9 cellular contexts compared by ENCODE assay signal in the genomic region with DNA sequence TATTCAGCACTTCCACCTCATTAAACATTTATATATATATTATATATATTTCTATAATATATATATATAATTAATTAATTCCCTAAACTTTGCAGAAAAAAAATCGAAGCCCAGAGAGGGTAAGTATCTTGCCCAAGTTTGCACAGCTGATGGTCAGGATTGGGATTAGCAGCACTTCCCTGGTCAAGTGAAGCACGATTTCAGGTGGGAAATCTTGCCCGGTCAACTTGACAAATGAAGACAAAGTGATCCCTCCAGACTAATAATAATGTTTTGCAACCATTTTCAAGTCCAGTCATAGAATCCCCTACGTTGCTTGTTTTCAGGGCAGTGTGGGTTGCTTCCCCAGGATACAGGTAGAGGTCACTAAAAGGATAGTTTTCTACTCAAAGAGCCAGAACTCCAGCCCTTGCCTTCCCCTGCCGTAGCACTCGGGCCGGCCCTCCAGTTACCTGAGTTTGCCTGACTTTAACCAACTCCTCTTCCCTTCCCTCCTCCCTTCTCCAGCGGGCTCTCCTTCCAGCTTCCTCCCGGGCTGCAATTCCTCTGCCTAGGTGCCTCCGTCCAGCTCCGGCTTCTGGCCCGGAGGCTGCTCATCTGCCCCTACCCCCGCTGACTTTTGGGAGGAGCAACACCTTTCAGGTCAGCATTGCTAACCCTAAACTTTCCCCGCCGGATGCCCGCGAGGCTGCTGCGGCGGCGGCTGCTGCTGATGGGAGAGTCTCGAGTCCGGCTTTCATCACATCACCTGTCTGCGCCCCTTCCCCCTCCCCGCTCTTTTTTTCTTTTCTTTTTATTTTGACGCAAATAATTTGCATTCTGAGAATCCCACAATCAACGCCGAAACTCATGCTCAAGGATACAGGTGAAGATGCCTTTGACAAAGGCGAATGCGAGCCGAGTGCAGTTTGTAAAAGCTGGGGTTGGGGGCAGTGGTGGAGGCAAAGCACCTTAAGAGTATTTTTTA. TPM values are rescaled to one million over a fixed set of nuclear protein-coding genes. Genes with fewer than 3 reads are reported as not detected.
DNase-seq lines count a peak whose midpoint lies in the region; ATAC-seq and TF ChIP-seq lines count a peak whose summit lies in the region.
"Had no signal": no experiment of that assay in that cellular context is flagged by ENCODE, and none has a peak within 500 bp of the region (broad histone marks: within the 10 kb centered on the region; RNA-seq: fewer than 3 reads in every experiment).

No MANE protein-coding gene starts in this region.

- no peak overlapping the region for H3K9ac ChIP-seq in SK-N-SH

- H3K9me2 ChIP-seq in SK-N-SH: no peaks in the 10 kb centered on the region

- TF ChIP-seq EP300 in SK-N-SH (IDR thresholded peaks at IDR 0.05; ENCODE audit: borderline replicate concordance in 1 of 2, low read depth in 1 of 2, low read length in 1 of 2): no peak

- H3K4me3 ChIP-seq in ACC112 (ENCODE audit: low read depth, low read length): peak overlapping the region; percentile 72
- peak overlapping the region; percentile 37 to 41; a peak in 3 of 4 replicates for H3K4me3 ChIP-seq in SK-N-SH (ENCODE audit: low read depth in 2 of 2, low read length in 1 of 2)
- H3K4me3 ChIP-seq in psoas muscle: peak overlapping the region; percentile 50

- H3K4me1 ChIP-seq in ACC112 (ENCODE audit: control insufficient read depth, insufficient read depth, low read length, unreplicated experiment) (peaks cover 4% of the 10 kb centered on the region), SK-N-SH (ENCODE audit: control insufficient read depth in 1 of 2, insufficient read depth in 2 of 2, low read depth in 1 of 2, low read length in 1 of 2) (peaks cover 0 to 9% of the 10 kb centered on the region in 2 experiments; a peak in 1 of 4 replicates), foreskin keratinocyte (no peaks in the 10 kb centered on the region), psoas muscle (no peaks in the 10 kb centered on the region)

- peak overlapping the region; percentile 49 for H3K4me2 ChIP-seq in SK-N-SH

- ATAC-seq in GM18517 (IDR thresholded peaks at IDR 0.05; ENCODE audit: unreplicated experiment) (peak; percentile 79), HG02981 (IDR thresholded peaks at IDR 0.05; ENCODE audit: unreplicated experiment) (peak; percentile 60), foreskin keratinocyte (peak; percentile 55), psoas muscle (no peak), HG03095 (IDR thresholded peaks at IDR 0.05; ENCODE audit: unreplicated experiment) (no peak)

- intact Hi-C loops in psoas muscle (cut with DNase I): no loop called here

- H3F3A ChIP-seq in SK-N-SH (replicated peaks; ENCODE audit: insufficient read depth): no peaks in the 10 kb centered on the region

- peak; percentile 66 for DNase-seq in SK-N-SH
- peak in 1 of 2 donors; percentile 19 for DNase-seq in foreskin keratinocyte
- no peak for DNase-seq in psoas muscle
- DNase-seq in NCI-H1436 treated with DMSO at 0.1 percent for 48 hours (lab: John Stamatoyannopoulos, UW): no peak

- H3K36me3 ChIP-seq in ACC112 (ENCODE audit: insufficient read depth, low read length) (no peaks in the 10 kb centered on the region), SK-N-SH (replicated peaks in 1 of 2; ENCODE audit: control insufficient read depth in 1 of 2, insufficient read depth in 2 of 2, low read length in 1 of 2) (no peaks in the 10 kb centered on the region), psoas muscle (ENCODE audit: insufficient read depth in 1 of 2, low read depth in 1 of 2) (no peaks in the 10 kb centered on the region)
- H3K36me3 ChIP-seq: neutrophil had no signal

- no peaks in the 10 kb centered on the region for H4K20me1 ChIP-seq in SK-N-SH (ENCODE audit: insufficient read depth)

- H3K79me2 ChIP-seq in ACC112 (ENCODE audit: control insufficient read depth, insufficient read depth, low read length, unreplicated experiment) (no peaks in the 10 kb centered on the region), SK-N-SH (ENCODE audit: insufficient read depth) (no peaks in the 10 kb centered on the region)

- POLR2A ChIA-PET in SK-N-SH (lab: Yijun Ruan, JAX): no interaction called here

- CTCF ChIA-PET in SK-N-SH (lab: Yijun Ruan, JAX): interaction anchor here (0.6 to 3.9 kb wide), 12 partner anchors 9 to 697 kb away, joined by 3 to 23 read pairs (median 4); no protein-coding TSS in a partner anchor

- TF ChIP-seq CTCF in SK-N-SH (IDR thresholded peaks at IDR 0.05) (0 out of 2 replicates have a peak, but pooled peaks have one; percentile 7), foreskin keratinocyte (conservative IDR thresholded peaks at IDR 0.05) (peak; percentile 56), psoas muscle (IDR thresholded peaks at IDR 0.05) (no peak)

- WGBS in SK-N-SH (ENCODE audit: low lambda C conversion rate): 4% methylated on average over 30 of the region's 30 CpGs
- 7% methylated on average over 30 of the region's 30 CpGs for WGBS in psoas muscle, 3 donors

- H2AFZ ChIP-seq in ACC112 (ENCODE audit: low read length, unreplicated experiment) (peak overlapping the region; percentile 45), SK-N-SH (ENCODE audit: low read depth) (peak overlapping the region; percentile 59; the same call in 1 of the 2 replicates)

- H3K27me3 ChIP-seq in ACC112 (ENCODE audit: insufficient read depth, low read length): peaks cover 77% of the 10 kb centered on the region
- peaks cover 38% of the 10 kb centered on the region for H3K27me3 ChIP-seq in SK-N-SH (ENCODE audit: insufficient read depth)
- peaks cover 70% of the 10 kb centered on the region for H3K27me3 ChIP-seq in foreskin keratinocyte
- H3K27me3 ChIP-seq in psoas muscle (ENCODE audit: insufficient read depth in 3 of 3, low read length in 2 of 3): peaks cover 2 to 47% (median 12%) of the 10 kb centered on the region in 3 donors

- H3K9me3 ChIP-seq in SK-N-SH (no peaks in the 10 kb centered on the region), psoas muscle (no peaks in the 10 kb centered on the region)
- H3K9me3 ChIP-seq: neutrophil had no signal

- TF ChIP-seq RAD21 in SK-N-SH (IDR thresholded peaks at IDR 0.05; ENCODE audit: low read length): peak; percentile 62

- H3K27ac ChIP-seq in ACC112 (ENCODE audit: low read depth, low read length) (no peak overlapping the region), SK-N-SH (ENCODE audit: low read depth in 2 of 2, low read length in 1 of 2) (no peak overlapping the region), foreskin keratinocyte (no peak overlapping the region), psoas muscle (no peak overlapping the region)
- H3K27ac ChIP-seq: neutrophil had no signal

TF ChIP-seq in SK-N-SH, 30 proteins besides CTCF, POLR2A, EP300 and RAD21:
- TF ChIP-seq, protein P1, sequence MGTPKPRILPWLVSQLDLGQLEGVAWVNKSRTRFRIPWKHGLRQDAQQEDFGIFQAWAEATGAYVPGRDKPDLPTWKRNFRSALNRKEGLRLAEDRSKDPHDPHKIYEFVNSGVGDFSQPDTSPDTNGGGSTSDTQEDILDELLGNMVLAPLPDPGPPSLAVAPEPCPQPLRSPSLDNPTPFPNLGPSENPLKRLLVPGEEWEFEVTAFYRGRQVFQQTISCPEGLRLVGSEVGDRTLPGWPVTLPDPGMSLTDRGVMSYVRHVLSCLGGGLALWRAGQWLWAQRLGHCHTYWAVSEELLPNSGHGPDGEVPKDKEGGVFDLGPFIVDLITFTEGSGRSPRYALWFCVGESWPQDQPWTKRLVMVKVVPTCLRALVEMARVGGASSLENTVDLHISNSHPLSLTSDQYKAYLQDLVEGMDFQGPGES (IDR thresholded peaks at IDR 0.05; ENCODE audit: low read depth, low read length): no peak
- no peak for TF ChIP-seq GABPA (IDR thresholded peaks at IDR 0.05; ENCODE audit: low read depth)
- no peak for TF ChIP-seq RFX5 (IDR thresholded peaks at IDR 0.05; ENCODE audit: low read length)
- TF ChIP-seq SIN3A (IDR thresholded peaks at IDR 0.05; ENCODE audit: borderline replicate concordance, low read depth, low read length): no peak
- TF ChIP-seq MXI1 (IDR thresholded peaks at IDR 0.05; ENCODE audit: low read depth, low read length): no peak
- TF ChIP-seq, protein P2, sequence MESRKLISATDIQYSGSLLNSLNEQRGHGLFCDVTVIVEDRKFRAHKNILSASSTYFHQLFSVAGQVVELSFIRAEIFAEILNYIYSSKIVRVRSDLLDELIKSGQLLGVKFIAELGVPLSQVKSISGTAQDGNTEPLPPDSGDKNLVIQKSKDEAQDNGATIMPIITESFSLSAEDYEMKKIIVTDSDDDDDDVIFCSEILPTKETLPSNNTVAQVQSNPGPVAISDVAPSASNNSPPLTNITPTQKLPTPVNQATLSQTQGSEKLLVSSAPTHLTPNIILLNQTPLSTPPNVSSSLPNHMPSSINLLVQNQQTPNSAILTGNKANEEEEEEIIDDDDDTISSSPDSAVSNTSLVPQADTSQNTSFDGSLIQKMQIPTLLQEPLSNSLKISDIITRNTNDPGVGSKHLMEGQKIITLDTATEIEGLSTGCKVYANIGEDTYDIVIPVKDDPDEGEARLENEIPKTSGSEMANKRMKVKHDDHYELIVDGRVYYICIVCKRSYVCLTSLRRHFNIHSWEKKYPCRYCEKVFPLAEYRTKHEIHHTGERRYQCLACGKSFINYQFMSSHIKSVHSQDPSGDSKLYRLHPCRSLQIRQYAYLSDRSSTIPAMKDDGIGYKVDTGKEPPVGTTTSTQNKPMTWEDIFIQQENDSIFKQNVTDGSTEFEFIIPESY (IDR thresholded peaks at IDR 0.05; ENCODE audit: borderline replicate concordance, low read depth): no peak
- TF ChIP-seq SMC3 (IDR thresholded peaks at IDR 0.05; ENCODE audit: low read depth, low read length): peak; percentile 28; the same call in 1 of the 2 replicates
- TF ChIP-seq TAF1 (IDR thresholded peaks at IDR 0.05; ENCODE audit: borderline replicate concordance, low read depth, low read length): no peak

RNA-seq across cellular contexts. Expression of a gene that starts 0.9 kb away (rescaled TPM):
- polyA plus RNA-seq in SK-N-SH (2012; rRNA removed) (0.13 and 0.34 TPM in 2 replicates), foreskin keratinocyte (not detected in 2 replicates), psoas muscle (under 1 TPM; 0.03 to 0.04 (median 0.04) TPM)
- 0.06 and 0.17 TPM in 2 replicates for polyA plus RNA-seq in SK-N-SH (2012; cell fraction: cytosol; rRNA removed)
- polyA plus RNA-seq in SK-N-SH (2012; cell fraction: nucleus; rRNA removed): 0.01 and 0.15 TPM in 2 replicates
- total RNA-seq in foreskin keratinocyte (0.07 TPM in 1 of 2 replicates, not detected in the other), psoas muscle (under 1 TPM; 0.09 to 0.32 (median 0.12) TPM)

Comparison
In these comparisons a context has a peak if more than half of its experiments do, and no peak if none do; other contexts are left out.
1. ATAC-seq: peak in GM18517 (single experiment), HG02981 (single experiment) and foreskin keratinocyte (single experiment); none in psoas muscle (0 of 4) and HG03095 (single experiment).
2. Peak in every context shown above with its lines, with median percentiles within 50 percentile points of each other: H3K4me3 ChIP-seq.